In genomic region chr1:203932559-203932958, GRCh38 we compare ENCODE assay signal across 18 cellular contexts.
DNase-seq lines count a peak whose midpoint lies in the region; ATAC-seq and TF ChIP-seq lines count a peak whose summit lies in the region.
"Had no signal": no experiment of that assay in that cellular context is flagged by ENCODE, and none has a peak within 500 bp of the region (broad histone marks: within the 10 kb centered on the region; RNA-seq: fewer than 3 reads in every experiment).

No MANE protein-coding gene starts in this region.

- H3K27ac Mint-ChIP-seq in T-helper 2 cell treated with Interferon-gamma antibody and Interleukin-4, amounts not matched to agents 5 μg/mL and 100 μg/mL, for 36 hours = peak overlapping the region; percentile 9

- DNase-seq in CMK (ENCODE audit: low read depth) (peak; percentile 51), MV-4-11 (lab: John Stamatoyannopoulos, UW) (peak; percentile 20), left cardiac atrium (no peak), NCI-H226 (no peak)
- DNase-seq in T-helper 2 cell treated with Interferon-gamma antibody and Interleukin-4, amounts not matched to agents 5 μg/mL and 100 μg/mL, for 36 hours (ENCODE audit: low spot score) = peak; percentile 11
- no peak for DNase-seq in activated naive CD4-positive, alpha-beta T cell treated with anti-CD3 and anti-CD28 coated beads, Interleukin-2, amount 50 U/mL, for 16 hours
- DNase-seq: 8988T, ACHN, H7, KBM-7, MG63, NCI-H2029, NCI-H446 treated with DMSO at 0.1 percent for 48 hours, NCI-H526 had no signal

- peaks cover 3% of the 10 kb centered on the region for H3K27me3 Mint-ChIP-seq in T-helper 2 cell treated with Interferon-gamma antibody and Interleukin-4, amounts not matched to agents 5 μg/mL and 100 μg/mL, for 36 hours (ENCODE audit: low read depth)

- TF ChIP-seq CTCF in VCaP (conservative IDR thresholded peaks at IDR 0.05) = no peak

- no peak for ATAC-seq in left cardiac atrium
- ATAC-seq: PC-3, Right ventricle myocardium inferior had no signal

- H3K4me3 Mint-ChIP-seq in T-helper 2 cell treated with Interferon-gamma antibody and Interleukin-4, amounts not matched to agents 5 μg/mL and 100 μg/mL, for 36 hours = no peak overlapping the region

- peaks cover 23% of the 10 kb centered on the region for H3K4me1 Mint-ChIP-seq in T-helper 2 cell treated with Interferon-gamma antibody and Interleukin-4, amounts not matched to agents 5 μg/mL and 100 μg/mL, for 36 hours (ENCODE audit: low read depth)

- H3K9me3 Mint-ChIP-seq in T-helper 2 cell treated with Interferon-gamma antibody and Interleukin-4, amounts not matched to agents 5 μg/mL and 100 μg/mL, for 36 hours = no peaks in the 10 kb centered on the region

- intact Hi-C loops in left cardiac atrium (cut with DNase I) = no loop called here

- H3K27ac ChIP-seq in VCaP = peak overlapping the region; percentile 11; the same call in 1 of the 2 replicates
- H3K27ac ChIP-seq: SJSA1 had no signal

- no peaks in the 10 kb centered on the region for H3K36me3 Mint-ChIP-seq in T-helper 2 cell treated with Interferon-gamma antibody and Interleukin-4, amounts not matched to agents 5 μg/mL and 100 μg/mL, for 36 hours (ENCODE audit: low read depth)

Comparison
In these comparisons a context has a peak if more than half of its experiments do, and no peak if none do; other contexts are left out.
1. DNase-seq: peak in CMK (single experiment), MV-4-11 (single experiment) and T-helper 2 cell treated with Interferon-gamma antibody and Interleukin-4, amounts not matched to agents 5 μg/mL and 100 μg/mL, for 36 hours (single experiment); none in activated naive CD4-positive, alpha-beta T cell treated with anti-CD3 and anti-CD28 coated beads, Interleukin-2, amount 50 U/mL, for 16 hours (single experiment), left cardiac atrium (single experiment) and NCI-H226 (single experiment).